19 cellular contexts compared by ENCODE assay signal in the genomic region with DNA sequence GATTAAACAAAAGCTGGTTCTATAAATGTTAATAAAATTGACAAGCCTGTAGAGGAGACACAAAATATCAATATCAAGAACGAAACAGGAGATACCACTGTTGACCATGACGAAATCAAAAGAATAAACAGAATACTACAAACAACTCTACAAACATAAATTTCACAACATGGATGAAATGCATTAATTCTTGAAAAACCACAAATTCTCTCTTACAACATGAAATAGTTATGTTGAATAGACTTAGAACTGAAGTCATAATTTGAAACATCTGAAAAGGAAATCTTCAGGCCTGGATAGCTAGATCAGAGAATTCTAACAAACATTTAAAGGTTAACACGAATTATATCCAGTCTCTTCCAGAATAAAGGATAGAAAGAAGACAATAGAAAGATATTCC.
A peak's percentile ranks its signal among the peaks of the same experiment; 100 is the strongest.
DNase-seq lines count a peak whose midpoint lies in the region; ATAC-seq and TF ChIP-seq lines count a peak whose summit lies in the region.
"Had no signal": no experiment of that assay in that cellular context is flagged by ENCODE, and none has a peak within 500 bp of the region (broad histone marks: within the 10 kb centered on the region; RNA-seq: fewer than 3 reads in every experiment).

No MANE protein-coding gene starts in this region.

- H3K9ac ChIP-seq in adipocyte (ENCODE audit: low read length) = no peak overlapping the region

- ATAC-seq in GM18909 (IDR thresholded peaks at IDR 0.05; ENCODE audit: poor library complexity, unreplicated experiment) = no peak
- ATAC-seq: GM23338, T-cell had no signal

- peaks cover 5% of the 10 kb centered on the region for H3K4me1 ChIP-seq in adipocyte (ENCODE audit: control insufficient read depth, insufficient read depth, low read length)

- TF ChIP-seq CTCF in AG09309 (IDR thresholded peaks at IDR 0.05; ENCODE audit: control insufficient read depth, insufficient read depth, low read depth, low read length, missing control alignments) = no peak

- H3K9me3 ChIP-seq in adipocyte (ENCODE audit: control insufficient read depth, low read length) = no peaks in the 10 kb centered on the region

- no peak overlapping the region for H3K4me3 ChIP-seq in AG09309 (ENCODE audit: control insufficient read depth, low read depth, low read length)
- no peak overlapping the region for H3K4me3 ChIP-seq in adipocyte (ENCODE audit: low read length)
- H3K4me3 ChIP-seq: GM23338 had no signal

- DNase-seq in AG09309 (ENCODE audit: low read depth) = peak; percentile 41
- DNase-seq in GM04504 (ENCODE audit: low read depth) = peak; percentile 11
- peak; percentile 90 for DNase-seq in adipocyte (ENCODE audit: low read depth)
- DNase-seq in fibroblast of peridontal ligament (ENCODE audit: extremely low read depth) = peak; percentile 73
- no peak for DNase-seq in stimulated activated CD4-positive, alpha-beta T cell treated with anti-CD3 and anti-CD28 coated beads, Interleukin-4, amount 100 ng/mL, for 24 hours
- DNase-seq in ecto neural progenitor cell (ENCODE audit: low spot score) = no peak
- DNase-seq in nucleus accumbens (lab: John Stamatoyannopoulos, UW) = no peak
- DNase-seq: AML-193, COR-L47, DMS 273 treated with DMSO at 0.1 percent for 48 hours, DND-41, NCI-H1092 treated with DMSO at 0.1 percent for 48 hours, NCI-H146, NCI-H2029 treated with DMSO at 0.1 percent for 48 hours, NCI-H2171 treated with DMSO at 0.1 percent for 48 hours, Right ventricle myocardium superior, T-cell had no signal

- no peaks in the 10 kb centered on the region for H3K36me3 ChIP-seq in adipocyte (ENCODE audit: control insufficient read depth, insufficient read depth, low read length, severe bottlenecking)

- no peaks in the 10 kb centered on the region for H3K27me3 ChIP-seq in adipocyte (replicated peaks; ENCODE audit: control insufficient read depth, insufficient read depth, low read length)

Comparison
In these comparisons a context has a peak if more than half of its experiments do, and no peak if none do; other contexts are left out.
1. DNase-seq: peak in AG09309 (single experiment), GM04504 (single experiment), adipocyte (single experiment) and fibroblast of peridontal ligament (single experiment); none in stimulated activated CD4-positive, alpha-beta T cell treated with anti-CD3 and anti-CD28 coated beads, Interleukin-4, amount 100 ng/mL, for 24 hours (single experiment), ecto neural progenitor cell (single experiment) and nucleus accumbens (0 of 56).